In the genomic region with DNA sequence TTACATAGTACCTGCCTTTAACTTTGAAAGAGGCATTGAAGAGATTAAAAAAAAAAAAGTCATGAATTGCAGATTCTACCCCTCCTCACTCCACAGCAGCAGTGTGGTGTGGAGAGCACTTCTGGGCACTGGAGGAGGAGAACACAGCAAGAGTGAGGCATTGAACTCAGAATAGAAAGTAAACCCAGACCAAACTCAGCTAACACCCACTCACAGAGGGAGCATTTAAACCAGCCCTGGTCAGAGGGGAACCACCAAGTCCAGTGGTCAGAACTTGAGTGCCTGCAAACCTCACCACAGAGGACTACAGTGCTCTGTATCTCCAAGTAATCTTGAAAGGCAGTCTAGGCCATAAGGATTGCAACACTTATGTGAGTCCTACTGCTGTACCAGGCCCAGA, we compare ENCODE assay signal across 16 cellular contexts. TPM values are rescaled to one million over a fixed set of nuclear protein-coding genes. Genes with fewer than 3 reads are reported as not detected.
DNase-seq lines count a peak whose midpoint lies in the region; ATAC-seq and TF ChIP-seq lines count a peak whose summit lies in the region.
"Had no signal": no experiment of that assay in that cellular context is flagged by ENCODE, and none has a peak within 500 bp of the region (broad histone marks: within the 10 kb centered on the region; RNA-seq: fewer than 3 reads in every experiment).

No MANE protein-coding gene starts in this region.

- no peaks in the 10 kb centered on the region for H3K27me3 Mint-ChIP-seq in stimulated activated naive CD8-positive, alpha-beta T cell treated with anti-CD3 and anti-CD28 coated beads, Interleukin-15, amount 100 ng/mL, for 72 hours
- H3K27me3 Mint-ChIP-seq: CD8-positive, alpha-beta memory T cell had no signal

- H3K4me3 ChIP-seq in PC-3 (ENCODE audit: low read length): no peak overlapping the region
- H3K4me3 ChIP-seq: BLaER1, HAP-1 had no signal

- H3K4me2 ChIP-seq in PC-3 (ENCODE audit: low read length): no peak overlapping the region
- H3K4me2 ChIP-seq: BLaER1 had no signal

- H3K27ac ChIP-seq in PC-3 (ENCODE audit: low read length): no peak overlapping the region
- H3K27ac ChIP-seq: 22Rv1, BLaER1 had no signal

- no peak overlapping the region for H3K9ac ChIP-seq in PC-3 (ENCODE audit: low read length)
- H3K9ac ChIP-seq: BLaER1 had no signal

- no peaks in the 10 kb centered on the region for H4K20me1 ChIP-seq in PC-3 (ENCODE audit: low read length)
- H4K20me1 ChIP-seq: BLaER1 had no signal

- no peak for TF ChIP-seq CTCF in PC-3 (conservative IDR thresholded peaks at IDR 0.05; ENCODE audit: low read depth, low read length)

- no peak overlapping the region for H3K4me3 Mint-ChIP-seq in stimulated activated naive CD8-positive, alpha-beta T cell treated with anti-CD3 and anti-CD28 coated beads, Interleukin-15, amount 100 ng/mL, for 72 hours
- H3K4me3 Mint-ChIP-seq: CD8-positive, alpha-beta memory T cell had no signal

- intact Hi-C loops in PC-3 (cut with micrococcal nuclease): no loop called here

- no peaks in the 10 kb centered on the region for H3K9me3 ChIP-seq in PC-3 (ENCODE audit: low read length)
- H3K9me3 ChIP-seq: BLaER1, Caco-2, HAP-1 had no signal

- POLR2A ChIA-PET in PC-3 (lab: Charles Lee; ENCODE audit: unreplicated experiment): no interaction called here

- no peaks in the 10 kb centered on the region for H3K4me1 Mint-ChIP-seq in stimulated activated naive CD8-positive, alpha-beta T cell treated with anti-CD3 and anti-CD28 coated beads, Interleukin-15, amount 100 ng/mL, for 72 hours
- H3K4me1 Mint-ChIP-seq: CD8-positive, alpha-beta memory T cell had no signal

- H3K9me2 ChIP-seq in PC-3 (replicated peaks; ENCODE audit: low read length): no peaks in the 10 kb centered on the region

- no peak overlapping the region for H2AFZ ChIP-seq in PC-3 (ENCODE audit: low read length)

- H3K36me3 ChIP-seq in PC-3 (ENCODE audit: low read depth, low read length): no peaks in the 10 kb centered on the region
- H3K36me3 ChIP-seq: BLaER1, HAP-1 had no signal

- H3K27me3 ChIP-seq in PC-3 (ENCODE audit: low read length): no peaks in the 10 kb centered on the region
- H3K27me3 ChIP-seq: BLaER1 had no signal

- CTCF ChIA-PET in PC-3 (lab: Charles Lee): no interaction called here

- peaks cover 3 to 6% of the 10 kb centered on the region in 2 donors for H3K9me3 Mint-ChIP-seq in stimulated activated naive CD8-positive, alpha-beta T cell treated with anti-CD3 and anti-CD28 coated beads, Interleukin-15, amount 100 ng/mL, for 72 hours

- H3K79me2 ChIP-seq in PC-3 (ENCODE audit: low read length): no peaks in the 10 kb centered on the region

- ATAC-seq in GM19023 (IDR thresholded peaks at IDR 0.05; ENCODE audit: unreplicated experiment): peak; percentile 70
- peak; percentile 51 for ATAC-seq in HG02870 (IDR thresholded peaks at IDR 0.05; ENCODE audit: unreplicated experiment)
- peak; percentile 31 for ATAC-seq in stimulated activated naive CD8-positive, alpha-beta T cell treated with anti-CD3 and anti-CD28 coated beads, Interleukin-15, amount 100 ng/mL, for 72 hours
- ATAC-seq in PC-3: no peak

- H3K27ac Mint-ChIP-seq in stimulated activated naive CD8-positive, alpha-beta T cell treated with anti-CD3 and anti-CD28 coated beads, Interleukin-15, amount 100 ng/mL, for 72 hours: no peak overlapping the region
- H3K27ac Mint-ChIP-seq: CD8-positive, alpha-beta memory T cell had no signal

- no TSS peak for BruUV-seq in PC-3 (replicated peaks; lab: Mats Ljungman, UMichigan)

- H3F3A ChIP-seq in PC-3 (ENCODE audit: low read length, unreplicated experiment): no peaks in the 10 kb centered on the region

- DNase-seq in OCI-M1 (lab: John Stamatoyannopoulos, UW) (peak; percentile 82), PC-3 (no peak), NCI-H526 treated with DMSO at 0.1 percent for 48 hours (lab: John Stamatoyannopoulos, UW) (no peak), foreskin melanocyte (no peak)
- DNase-seq in stimulated activated naive CD8-positive, alpha-beta T cell treated with anti-CD3 and anti-CD28 coated beads, Interleukin-15, amount 100 ng/mL, for 72 hours: no peak
- DNase-seq: Caco-2; CD8-positive, alpha-beta memory T cell; DND-41; GDM1 had no signal

- no peaks in the 10 kb centered on the region for H3K4me1 ChIP-seq in PC-3 (ENCODE audit: insufficient read depth, low read length)
- H3K4me1 ChIP-seq: BLaER1, Caco-2, HAP-1 had no signal

RNA-seq across cellular contexts. Expression of a gene that starts 15.6 kb away (rescaled TPM):
- total RNA-seq in PC-3 (2014; rRNA removed): not detected in 2 replicates
- total RNA-seq: A673; Caco-2; CD8-positive, alpha-beta memory T cell had no signal

RNA-seq across cellular contexts. Expression of a gene that starts 29.2 kb away (rescaled TPM):
- total RNA-seq in PC-3 (2014; rRNA removed): not detected in 2 replicates
- total RNA-seq: A673; Caco-2; CD8-positive, alpha-beta memory T cell; H1 had no signal
